2 cellular contexts compared by ENCODE assay signal in the genomic region with DNA sequence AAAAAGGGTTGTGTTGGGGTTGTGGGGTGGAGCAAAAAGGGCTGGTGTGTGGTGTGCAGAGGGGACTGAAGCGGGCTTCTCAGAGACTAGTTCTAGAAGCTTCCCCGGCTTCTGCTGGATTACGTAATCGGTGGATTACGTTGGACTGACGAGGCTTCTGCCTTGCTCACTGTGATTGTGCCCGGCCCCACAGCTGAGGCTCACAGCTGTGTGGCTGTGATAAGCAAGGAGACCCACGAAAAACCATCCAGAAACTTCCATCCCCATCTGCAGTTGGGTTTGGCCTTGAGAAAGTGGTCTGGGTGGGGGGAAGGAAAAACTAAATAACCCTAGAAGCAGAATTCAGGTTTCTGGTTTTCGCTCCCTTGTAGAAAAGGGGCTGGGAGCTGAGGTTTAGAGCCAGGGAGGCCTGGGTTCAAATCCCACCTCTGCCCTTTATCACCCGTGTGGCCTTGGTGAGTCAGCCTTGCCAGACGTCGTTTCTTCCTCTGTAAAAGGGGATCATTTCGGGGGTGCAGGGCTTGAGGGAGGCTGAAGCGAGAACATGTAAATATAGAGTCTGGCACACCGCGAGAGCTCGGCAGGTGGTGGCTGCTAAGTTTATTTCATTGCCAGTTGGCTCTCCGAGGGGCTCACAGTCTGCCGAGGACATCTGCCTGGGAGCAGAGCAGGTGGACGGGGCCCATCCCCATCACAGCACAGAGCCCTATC.
TF ChIP-seq lines count a peak whose summit lies in the region.

No MANE protein-coding gene starts in this region.

TF ChIP-seq in GM23338, 12 proteins besides CTCF, POLR2A, EP300 and RAD21 (continued from another document):
- TF ChIP-seq, protein P1, sequence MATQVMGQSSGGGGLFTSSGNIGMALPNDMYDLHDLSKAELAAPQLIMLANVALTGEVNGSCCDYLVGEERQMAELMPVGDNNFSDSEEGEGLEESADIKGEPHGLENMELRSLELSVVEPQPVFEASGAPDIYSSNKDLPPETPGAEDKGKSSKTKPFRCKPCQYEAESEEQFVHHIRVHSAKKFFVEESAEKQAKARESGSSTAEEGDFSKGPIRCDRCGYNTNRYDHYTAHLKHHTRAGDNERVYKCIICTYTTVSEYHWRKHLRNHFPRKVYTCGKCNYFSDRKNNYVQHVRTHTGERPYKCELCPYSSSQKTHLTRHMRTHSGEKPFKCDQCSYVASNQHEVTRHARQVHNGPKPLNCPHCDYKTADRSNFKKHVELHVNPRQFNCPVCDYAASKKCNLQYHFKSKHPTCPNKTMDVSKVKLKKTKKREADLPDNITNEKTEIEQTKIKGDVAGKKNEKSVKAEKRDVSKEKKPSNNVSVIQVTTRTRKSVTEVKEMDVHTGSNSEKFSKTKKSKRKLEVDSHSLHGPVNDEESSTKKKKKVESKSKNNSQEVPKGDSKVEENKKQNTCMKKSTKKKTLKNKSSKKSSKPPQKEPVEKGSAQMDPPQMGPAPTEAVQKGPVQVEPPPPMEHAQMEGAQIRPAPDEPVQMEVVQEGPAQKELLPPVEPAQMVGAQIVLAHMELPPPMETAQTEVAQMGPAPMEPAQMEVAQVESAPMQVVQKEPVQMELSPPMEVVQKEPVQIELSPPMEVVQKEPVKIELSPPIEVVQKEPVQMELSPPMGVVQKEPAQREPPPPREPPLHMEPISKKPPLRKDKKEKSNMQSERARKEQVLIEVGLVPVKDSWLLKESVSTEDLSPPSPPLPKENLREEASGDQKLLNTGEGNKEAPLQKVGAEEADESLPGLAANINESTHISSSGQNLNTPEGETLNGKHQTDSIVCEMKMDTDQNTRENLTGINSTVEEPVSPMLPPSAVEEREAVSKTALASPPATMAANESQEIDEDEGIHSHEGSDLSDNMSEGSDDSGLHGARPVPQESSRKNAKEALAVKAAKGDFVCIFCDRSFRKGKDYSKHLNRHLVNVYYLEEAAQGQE (IDR thresholded peaks at IDR 0.05; ENCODE audit: unreplicated experiment), result no peak
- TF ChIP-seq ZNF114 (CRISPR knock-in tag; IDR thresholded peaks at IDR 0.05), result no peak
- no peak for TF ChIP-seq POLR2AphosphoS5 (IDR thresholded peaks at IDR 0.05; ENCODE audit: low read depth)
- no peak for TF ChIP-seq NANOG (IDR thresholded peaks at IDR 0.05; ENCODE audit: borderline replicate concordance)
- no peak for TF ChIP-seq CREB1 (CRISPR knock-in tag; IDR thresholded peaks at IDR 0.05; ENCODE audit: low read depth)
- TF ChIP-seq, protein P2, sequence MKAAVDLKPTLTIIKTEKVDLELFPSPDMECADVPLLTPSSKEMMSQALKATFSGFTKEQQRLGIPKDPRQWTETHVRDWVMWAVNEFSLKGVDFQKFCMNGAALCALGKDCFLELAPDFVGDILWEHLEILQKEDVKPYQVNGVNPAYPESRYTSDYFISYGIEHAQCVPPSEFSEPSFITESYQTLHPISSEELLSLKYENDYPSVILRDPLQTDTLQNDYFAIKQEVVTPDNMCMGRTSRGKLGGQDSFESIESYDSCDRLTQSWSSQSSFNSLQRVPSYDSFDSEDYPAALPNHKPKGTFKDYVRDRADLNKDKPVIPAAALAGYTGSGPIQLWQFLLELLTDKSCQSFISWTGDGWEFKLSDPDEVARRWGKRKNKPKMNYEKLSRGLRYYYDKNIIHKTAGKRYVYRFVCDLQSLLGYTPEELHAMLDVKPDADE (IDR thresholded peaks at IDR 0.05), result no peak
- TF ChIP-seq ZNF331 (CRISPR knock-in tag; IDR thresholded peaks at IDR 0.05; ENCODE audit: low read depth), result no peak

TF ChIP-seq in K562, 482 proteins besides CTCF, POLR2A, EP300 and RAD21 (continued from another document and continues in another):
- TF ChIP-seq, protein P3, sequence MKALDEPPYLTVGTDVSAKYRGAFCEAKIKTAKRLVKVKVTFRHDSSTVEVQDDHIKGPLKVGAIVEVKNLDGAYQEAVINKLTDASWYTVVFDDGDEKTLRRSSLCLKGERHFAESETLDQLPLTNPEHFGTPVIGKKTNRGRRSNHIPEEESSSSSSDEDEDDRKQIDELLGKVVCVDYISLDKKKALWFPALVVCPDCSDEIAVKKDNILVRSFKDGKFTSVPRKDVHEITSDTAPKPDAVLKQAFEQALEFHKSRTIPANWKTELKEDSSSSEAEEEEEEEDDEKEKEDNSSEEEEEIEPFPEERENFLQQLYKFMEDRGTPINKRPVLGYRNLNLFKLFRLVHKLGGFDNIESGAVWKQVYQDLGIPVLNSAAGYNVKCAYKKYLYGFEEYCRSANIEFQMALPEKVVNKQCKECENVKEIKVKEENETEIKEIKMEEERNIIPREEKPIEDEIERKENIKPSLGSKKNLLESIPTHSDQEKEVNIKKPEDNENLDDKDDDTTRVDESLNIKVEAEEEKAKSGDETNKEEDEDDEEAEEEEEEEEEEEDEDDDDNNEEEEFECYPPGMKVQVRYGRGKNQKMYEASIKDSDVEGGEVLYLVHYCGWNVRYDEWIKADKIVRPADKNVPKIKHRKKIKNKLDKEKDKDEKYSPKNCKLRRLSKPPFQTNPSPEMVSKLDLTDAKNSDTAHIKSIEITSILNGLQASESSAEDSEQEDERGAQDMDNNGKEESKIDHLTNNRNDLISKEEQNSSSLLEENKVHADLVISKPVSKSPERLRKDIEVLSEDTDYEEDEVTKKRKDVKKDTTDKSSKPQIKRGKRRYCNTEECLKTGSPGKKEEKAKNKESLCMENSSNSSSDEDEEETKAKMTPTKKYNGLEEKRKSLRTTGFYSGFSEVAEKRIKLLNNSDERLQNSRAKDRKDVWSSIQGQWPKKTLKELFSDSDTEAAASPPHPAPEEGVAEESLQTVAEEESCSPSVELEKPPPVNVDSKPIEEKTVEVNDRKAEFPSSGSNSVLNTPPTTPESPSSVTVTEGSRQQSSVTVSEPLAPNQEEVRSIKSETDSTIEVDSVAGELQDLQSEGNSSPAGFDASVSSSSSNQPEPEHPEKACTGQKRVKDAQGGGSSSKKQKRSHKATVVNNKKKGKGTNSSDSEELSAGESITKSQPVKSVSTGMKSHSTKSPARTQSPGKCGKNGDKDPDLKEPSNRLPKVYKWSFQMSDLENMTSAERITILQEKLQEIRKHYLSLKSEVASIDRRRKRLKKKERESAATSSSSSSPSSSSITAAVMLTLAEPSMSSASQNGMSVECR (CRISPR knock-in tag; IDR thresholded peaks at IDR 0.05), result no peak
- TF ChIP-seq LCOR (CRISPR knock-in tag; IDR thresholded peaks at IDR 0.05), result no peak
- TF ChIP-seq FOXP1 (CRISPR knock-in tag; IDR thresholded peaks at IDR 0.05), result no peak
- TF ChIP-seq, protein P4, sequence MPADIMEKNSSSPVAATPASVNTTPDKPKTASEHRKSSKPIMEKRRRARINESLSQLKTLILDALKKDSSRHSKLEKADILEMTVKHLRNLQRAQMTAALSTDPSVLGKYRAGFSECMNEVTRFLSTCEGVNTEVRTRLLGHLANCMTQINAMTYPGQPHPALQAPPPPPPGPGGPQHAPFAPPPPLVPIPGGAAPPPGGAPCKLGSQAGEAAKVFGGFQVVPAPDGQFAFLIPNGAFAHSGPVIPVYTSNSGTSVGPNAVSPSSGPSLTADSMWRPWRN (IDR thresholded peaks at IDR 0.05; ENCODE audit: low read depth), result no peak
- TF ChIP-seq, protein P5, sequence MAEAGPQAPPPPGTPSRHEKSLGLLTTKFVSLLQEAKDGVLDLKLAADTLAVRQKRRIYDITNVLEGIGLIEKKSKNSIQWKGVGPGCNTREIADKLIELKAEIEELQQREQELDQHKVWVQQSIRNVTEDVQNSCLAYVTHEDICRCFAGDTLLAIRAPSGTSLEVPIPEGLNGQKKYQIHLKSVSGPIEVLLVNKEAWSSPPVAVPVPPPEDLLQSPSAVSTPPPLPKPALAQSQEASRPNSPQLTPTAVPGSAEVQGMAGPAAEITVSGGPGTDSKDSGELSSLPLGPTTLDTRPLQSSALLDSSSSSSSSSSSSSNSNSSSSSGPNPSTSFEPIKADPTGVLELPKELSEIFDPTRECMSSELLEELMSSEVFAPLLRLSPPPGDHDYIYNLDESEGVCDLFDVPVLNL (CRISPR knock-in tag; IDR thresholded peaks at IDR 0.05; ENCODE audit: low read depth), result no peak
- TF ChIP-seq GTF2E2 (tag; IDR thresholded peaks at IDR 0.05), result no peak
- TF ChIP-seq ZNF57 (CRISPR knock-in tag; IDR thresholded peaks at IDR 0.05), result no peak
- no peak for TF ChIP-seq ELF2 (CRISPR knock-in tag; IDR thresholded peaks at IDR 0.05)
- TF ChIP-seq POLR2H (tag; IDR thresholded peaks at IDR 0.05; ENCODE audit: low read depth), result no peak
- TF ChIP-seq XRCC3 (IDR thresholded peaks at IDR 0.05), result no peak
- TF ChIP-seq, protein P6, sequence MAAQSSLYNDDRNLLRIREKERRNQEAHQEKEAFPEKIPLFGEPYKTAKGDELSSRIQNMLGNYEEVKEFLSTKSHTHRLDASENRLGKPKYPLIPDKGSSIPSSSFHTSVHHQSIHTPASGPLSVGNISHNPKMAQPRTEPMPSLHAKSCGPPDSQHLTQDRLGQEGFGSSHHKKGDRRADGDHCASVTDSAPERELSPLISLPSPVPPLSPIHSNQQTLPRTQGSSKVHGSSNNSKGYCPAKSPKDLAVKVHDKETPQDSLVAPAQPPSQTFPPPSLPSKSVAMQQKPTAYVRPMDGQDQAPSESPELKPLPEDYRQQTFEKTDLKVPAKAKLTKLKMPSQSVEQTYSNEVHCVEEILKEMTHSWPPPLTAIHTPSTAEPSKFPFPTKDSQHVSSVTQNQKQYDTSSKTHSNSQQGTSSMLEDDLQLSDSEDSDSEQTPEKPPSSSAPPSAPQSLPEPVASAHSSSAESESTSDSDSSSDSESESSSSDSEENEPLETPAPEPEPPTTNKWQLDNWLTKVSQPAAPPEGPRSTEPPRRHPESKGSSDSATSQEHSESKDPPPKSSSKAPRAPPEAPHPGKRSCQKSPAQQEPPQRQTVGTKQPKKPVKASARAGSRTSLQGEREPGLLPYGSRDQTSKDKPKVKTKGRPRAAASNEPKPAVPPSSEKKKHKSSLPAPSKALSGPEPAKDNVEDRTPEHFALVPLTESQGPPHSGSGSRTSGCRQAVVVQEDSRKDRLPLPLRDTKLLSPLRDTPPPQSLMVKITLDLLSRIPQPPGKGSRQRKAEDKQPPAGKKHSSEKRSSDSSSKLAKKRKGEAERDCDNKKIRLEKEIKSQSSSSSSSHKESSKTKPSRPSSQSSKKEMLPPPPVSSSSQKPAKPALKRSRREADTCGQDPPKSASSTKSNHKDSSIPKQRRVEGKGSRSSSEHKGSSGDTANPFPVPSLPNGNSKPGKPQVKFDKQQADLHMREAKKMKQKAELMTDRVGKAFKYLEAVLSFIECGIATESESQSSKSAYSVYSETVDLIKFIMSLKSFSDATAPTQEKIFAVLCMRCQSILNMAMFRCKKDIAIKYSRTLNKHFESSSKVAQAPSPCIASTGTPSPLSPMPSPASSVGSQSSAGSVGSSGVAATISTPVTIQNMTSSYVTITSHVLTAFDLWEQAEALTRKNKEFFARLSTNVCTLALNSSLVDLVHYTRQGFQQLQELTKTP (IDR thresholded peaks at IDR 0.05; ENCODE audit: low read depth in 1 of 2, partially characterized antibody in 2 of 2), result no peak
- TF ChIP-seq, protein P7, sequence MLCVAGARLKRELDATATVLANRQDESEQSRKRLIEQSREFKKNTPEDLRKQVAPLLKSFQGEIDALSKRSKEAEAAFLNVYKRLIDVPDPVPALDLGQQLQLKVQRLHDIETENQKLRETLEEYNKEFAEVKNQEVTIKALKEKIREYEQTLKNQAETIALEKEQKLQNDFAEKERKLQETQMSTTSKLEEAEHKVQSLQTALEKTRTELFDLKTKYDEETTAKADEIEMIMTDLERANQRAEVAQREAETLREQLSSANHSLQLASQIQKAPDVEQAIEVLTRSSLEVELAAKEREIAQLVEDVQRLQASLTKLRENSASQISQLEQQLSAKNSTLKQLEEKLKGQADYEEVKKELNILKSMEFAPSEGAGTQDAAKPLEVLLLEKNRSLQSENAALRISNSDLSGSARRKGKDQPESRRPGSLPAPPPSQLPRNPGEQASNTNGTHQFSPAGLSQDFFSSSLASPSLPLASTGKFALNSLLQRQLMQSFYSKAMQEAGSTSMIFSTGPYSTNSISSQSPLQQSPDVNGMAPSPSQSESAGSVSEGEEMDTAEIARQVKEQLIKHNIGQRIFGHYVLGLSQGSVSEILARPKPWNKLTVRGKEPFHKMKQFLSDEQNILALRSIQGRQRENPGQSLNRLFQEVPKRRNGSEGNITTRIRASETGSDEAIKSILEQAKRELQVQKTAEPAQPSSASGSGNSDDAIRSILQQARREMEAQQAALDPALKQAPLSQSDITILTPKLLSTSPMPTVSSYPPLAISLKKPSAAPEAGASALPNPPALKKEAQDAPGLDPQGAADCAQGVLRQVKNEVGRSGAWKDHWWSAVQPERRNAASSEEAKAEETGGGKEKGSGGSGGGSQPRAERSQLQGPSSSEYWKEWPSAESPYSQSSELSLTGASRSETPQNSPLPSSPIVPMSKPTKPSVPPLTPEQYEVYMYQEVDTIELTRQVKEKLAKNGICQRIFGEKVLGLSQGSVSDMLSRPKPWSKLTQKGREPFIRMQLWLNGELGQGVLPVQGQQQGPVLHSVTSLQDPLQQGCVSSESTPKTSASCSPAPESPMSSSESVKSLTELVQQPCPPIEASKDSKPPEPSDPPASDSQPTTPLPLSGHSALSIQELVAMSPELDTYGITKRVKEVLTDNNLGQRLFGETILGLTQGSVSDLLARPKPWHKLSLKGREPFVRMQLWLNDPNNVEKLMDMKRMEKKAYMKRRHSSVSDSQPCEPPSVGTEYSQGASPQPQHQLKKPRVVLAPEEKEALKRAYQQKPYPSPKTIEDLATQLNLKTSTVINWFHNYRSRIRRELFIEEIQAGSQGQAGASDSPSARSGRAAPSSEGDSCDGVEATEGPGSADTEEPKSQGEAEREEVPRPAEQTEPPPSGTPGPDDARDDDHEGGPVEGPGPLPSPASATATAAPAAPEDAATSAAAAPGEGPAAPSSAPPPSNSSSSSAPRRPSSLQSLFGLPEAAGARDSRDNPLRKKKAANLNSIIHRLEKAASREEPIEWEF (CRISPR knock-in tag; IDR thresholded peaks at IDR 0.05), result 0 out of 2 replicates have a peak, but pooled peaks have one; percentile 40
- TF ChIP-seq, protein P8, sequence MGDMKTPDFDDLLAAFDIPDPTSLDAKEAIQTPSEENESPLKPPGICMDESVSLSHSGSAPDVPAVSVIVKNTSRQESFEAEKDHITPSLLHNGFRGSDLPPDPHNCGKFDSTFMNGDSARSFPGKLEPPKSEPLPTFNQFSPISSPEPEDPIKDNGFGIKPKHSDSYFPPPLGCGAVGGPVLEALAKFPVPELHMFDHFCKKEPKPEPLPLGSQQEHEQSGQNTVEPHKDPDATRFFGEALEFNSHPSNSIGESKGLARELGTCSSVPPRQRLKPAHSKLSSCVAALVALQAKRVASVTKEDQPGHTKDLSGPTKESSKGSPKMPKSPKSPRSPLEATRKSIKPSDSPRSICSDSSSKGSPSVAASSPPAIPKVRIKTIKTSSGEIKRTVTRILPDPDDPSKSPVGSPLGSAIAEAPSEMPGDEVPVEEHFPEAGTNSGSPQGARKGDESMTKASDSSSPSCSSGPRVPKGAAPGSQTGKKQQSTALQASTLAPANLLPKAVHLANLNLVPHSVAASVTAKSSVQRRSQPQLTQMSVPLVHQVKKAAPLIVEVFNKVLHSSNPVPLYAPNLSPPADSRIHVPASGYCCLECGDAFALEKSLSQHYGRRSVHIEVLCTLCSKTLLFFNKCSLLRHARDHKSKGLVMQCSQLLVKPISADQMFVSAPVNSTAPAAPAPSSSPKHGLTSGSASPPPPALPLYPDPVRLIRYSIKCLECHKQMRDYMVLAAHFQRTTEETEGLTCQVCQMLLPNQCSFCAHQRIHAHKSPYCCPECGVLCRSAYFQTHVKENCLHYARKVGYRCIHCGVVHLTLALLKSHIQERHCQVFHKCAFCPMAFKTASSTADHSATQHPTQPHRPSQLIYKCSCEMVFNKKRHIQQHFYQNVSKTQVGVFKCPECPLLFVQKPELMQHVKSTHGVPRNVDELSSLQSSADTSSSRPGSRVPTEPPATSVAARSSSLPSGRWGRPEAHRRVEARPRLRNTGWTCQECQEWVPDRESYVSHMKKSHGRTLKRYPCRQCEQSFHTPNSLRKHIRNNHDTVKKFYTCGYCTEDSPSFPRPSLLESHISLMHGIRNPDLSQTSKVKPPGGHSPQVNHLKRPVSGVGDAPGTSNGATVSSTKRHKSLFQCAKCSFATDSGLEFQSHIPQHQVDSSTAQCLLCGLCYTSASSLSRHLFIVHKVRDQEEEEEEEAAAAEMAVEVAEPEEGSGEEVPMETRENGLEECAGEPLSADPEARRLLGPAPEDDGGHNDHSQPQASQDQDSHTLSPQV (IDR thresholded peaks at IDR 0.05), result no peak
- peak; percentile 54; the same call in 1 of the 2 replicates for TF ChIP-seq POLR2AphosphoS5 (IDR thresholded peaks at IDR 0.05; ENCODE audit: control insufficient read depth, insufficient read depth, low read depth, low read length)
- TF ChIP-seq ZNF589 (CRISPR knock-in tag; IDR thresholded peaks at IDR 0.05; ENCODE audit: low read depth), result peak; percentile 79; the same call in 1 of the 2 replicates
- no peak for TF ChIP-seq SMAD3 (CRISPR knock-in tag; conservative IDR thresholded peaks at IDR 0.05)
